ENCODE assay signal across 9 cellular contexts in genomic region chr5:14806452-14806851, GRCh38.
A peak's percentile ranks its signal among the peaks of the same experiment; 100 is the strongest.
DNase-seq lines count a peak whose midpoint lies in the region; ATAC-seq and TF ChIP-seq lines count a peak whose summit lies in the region.
"Had no signal": no experiment of that assay in that cellular context is flagged by ENCODE, and none has a peak within 500 bp of the region (broad histone marks: within the 10 kb centered on the region; RNA-seq: fewer than 3 reads in every experiment).

No MANE protein-coding gene starts in this region.

- H3K27ac Mint-ChIP-seq in dendritic cell treated with granulocyte-macrophage colony-stimulating factor and Interleukin-4, amounts not matched to agents 40 ng/mL and 50 ng/mL, for 4 days = peak overlapping the region; percentile 69
- H3K27ac Mint-ChIP-seq: activated CD4-positive, alpha-beta memory T cell treated with anti-CD3 and anti-CD28 coated beads for 36 hours had no signal

- intact Hi-C loops in dendritic cell treated with granulocyte-macrophage colony-stimulating factor and Interleukin-4, amounts not matched to agents 40 ng/mL and 50 ng/mL, for 4 days (cut with micrococcal nuclease) = loop anchor here (5.0 kb wide), 1 partner anchor 49 kb away; no protein-coding TSS in a partner anchor
- intact Hi-C loops in testis (cut with DNase I; ENCODE audit: low total_unique reads) = no loop called here

- no peaks in the 10 kb centered on the region for H3K27me3 ChIP-seq in testis

- H3K27me3 Mint-ChIP-seq in dendritic cell treated with granulocyte-macrophage colony-stimulating factor and Interleukin-4, amounts not matched to agents 40 ng/mL and 50 ng/mL, for 4 days = no peaks in the 10 kb centered on the region
- H3K27me3 Mint-ChIP-seq: activated CD4-positive, alpha-beta memory T cell treated with anti-CD3 and anti-CD28 coated beads for 36 hours had no signal

- WGBS in testis, 2 donors = 39 to 54% methylated on average over 7 of the region's 7 CpGs

- no peak for TF ChIP-seq CTCF in testis (IDR thresholded peaks at IDR 0.05)

- no peak for TF ChIP-seq POLR2A in testis (IDR thresholded peaks at IDR 0.05)

- H3K4me1 Mint-ChIP-seq in dendritic cell treated with granulocyte-macrophage colony-stimulating factor and Interleukin-4, amounts not matched to agents 40 ng/mL and 50 ng/mL, for 4 days (ENCODE audit: low read depth) = peaks cover 61% of the 10 kb centered on the region

- H3K36me3 ChIP-seq in testis (ENCODE audit: low read depth, missing control alignments) = no peaks in the 10 kb centered on the region

- no peaks in the 10 kb centered on the region for H3K9me3 Mint-ChIP-seq in dendritic cell treated with granulocyte-macrophage colony-stimulating factor and Interleukin-4, amounts not matched to agents 40 ng/mL and 50 ng/mL, for 4 days
- H3K9me3 Mint-ChIP-seq: activated CD4-positive, alpha-beta memory T cell treated with anti-CD3 and anti-CD28 coated beads for 36 hours had no signal

- H3K36me3 Mint-ChIP-seq in dendritic cell treated with granulocyte-macrophage colony-stimulating factor and Interleukin-4, amounts not matched to agents 40 ng/mL and 50 ng/mL, for 4 days (ENCODE audit: low read depth) = peaks cover 31% of the 10 kb centered on the region

- peak; percentile 44 for ATAC-seq in left lobe of liver
- no peak for ATAC-seq in GM18907 (IDR thresholded peaks at IDR 0.05; ENCODE audit: unreplicated experiment)
- ATAC-seq in HG03108 (IDR thresholded peaks at IDR 0.05; ENCODE audit: unreplicated experiment) = no peak
- ATAC-seq: activated naive CD4-positive, alpha-beta T cell treated with anti-CD3 and anti-CD28 coated beads, Interleukin-2, amount 50 U/mL, for 72 hours had no signal

- H3K4me3 ChIP-seq in testis = no peak overlapping the region

- DNase-seq in LHCN-M2 (ENCODE audit: low read depth) = peak; percentile 95
- DNase-seq in left lobe of liver (ENCODE audit: low spot score) = no peak
- peak; percentile 28 for DNase-seq in testis
- DNase-seq in HuH-7 (ENCODE audit: low spot score) = no peak
- DNase-seq: activated CD4-positive, alpha-beta memory T cell treated with anti-CD3 and anti-CD28 coated beads for 36 hours had no signal

- no peaks in the 10 kb centered on the region for H3K9me3 ChIP-seq in testis

- H3K4me1 ChIP-seq in testis = no peaks in the 10 kb centered on the region

- no peak overlapping the region for H3K4me3 Mint-ChIP-seq in dendritic cell treated with granulocyte-macrophage colony-stimulating factor and Interleukin-4, amounts not matched to agents 40 ng/mL and 50 ng/mL, for 4 days
- H3K4me3 Mint-ChIP-seq: activated CD4-positive, alpha-beta memory T cell treated with anti-CD3 and anti-CD28 coated beads for 36 hours had no signal

- H3K27ac ChIP-seq in testis = peak overlapping the region in 1 of 2 donors; percentile 56

Comparison
In these comparisons a context has a peak if more than half of its experiments do, and no peak if none do; other contexts are left out.
1. DNase-seq: peak in LHCN-M2 (single experiment) and testis (single experiment); none in left lobe of liver (single experiment) and HuH-7 (single experiment).